In the genomic region with DNA sequence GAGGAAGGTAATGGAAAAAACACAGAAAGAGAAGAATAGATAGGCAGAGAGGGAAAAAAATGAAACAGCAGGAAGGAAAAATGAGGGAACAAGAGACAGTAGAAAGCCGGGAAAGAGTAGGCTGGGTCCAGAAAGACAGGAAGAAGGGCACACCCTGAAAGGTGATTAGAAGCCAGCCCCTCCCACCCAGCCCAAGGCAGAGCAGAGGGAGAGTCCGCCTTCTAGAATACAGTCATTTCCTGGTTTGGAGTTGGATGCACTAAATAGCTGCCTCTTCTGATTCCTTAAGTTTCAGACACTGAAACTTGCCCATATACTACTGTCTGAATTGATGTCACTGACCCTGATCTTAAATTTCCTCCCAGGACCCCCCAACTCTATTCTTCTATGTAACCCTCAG, we compare ENCODE assay signal across 1 cellular context.
A peak's percentile ranks its signal among the peaks of the same experiment; 100 is the strongest.
TF ChIP-seq lines count a peak whose summit lies in the region.

No MANE protein-coding gene starts in this region.

TF ChIP-seq in HCT116, 20 proteins besides CTCF, POLR2A, EP300 and RAD21:
- TF ChIP-seq, protein P1, sequence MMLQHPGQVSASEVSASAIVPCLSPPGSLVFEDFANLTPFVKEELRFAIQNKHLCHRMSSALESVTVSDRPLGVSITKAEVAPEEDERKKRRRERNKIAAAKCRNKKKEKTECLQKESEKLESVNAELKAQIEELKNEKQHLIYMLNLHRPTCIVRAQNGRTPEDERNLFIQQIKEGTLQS (IDR thresholded peaks at IDR 0.05): no peak
- no peak for TF ChIP-seq JUND (IDR thresholded peaks at IDR 0.05)
- peak; percentile 52; the same call in 1 of the 2 replicates for TF ChIP-seq POLR2AphosphoS5 (IDR thresholded peaks at IDR 0.05; ENCODE audit: low read depth, low read length)
- TF ChIP-seq SP1 (IDR thresholded peaks at IDR 0.05; ENCODE audit: low read depth): peak; percentile 22; the same call in 1 of the 2 replicates
- TF ChIP-seq SIN3A (IDR thresholded peaks at IDR 0.05; ENCODE audit: low read depth): 0 out of 2 replicates have a peak, but pooled peaks have one; percentile 12
- TF ChIP-seq SRF (IDR thresholded peaks at IDR 0.05; ENCODE audit: low read depth): no peak
- TF ChIP-seq ELF1 (IDR thresholded peaks at IDR 0.05; ENCODE audit: borderline replicate concordance, low read depth): peak; percentile 49
- no peak for TF ChIP-seq EZH2 (IDR thresholded peaks at IDR 0.05)
- TF ChIP-seq CBX3 (IDR thresholded peaks at IDR 0.05; ENCODE audit: low read depth): no peak
- no peak for TF ChIP-seq FOSL1 (IDR thresholded peaks at IDR 0.05; ENCODE audit: low read depth)
- no peak for TF ChIP-seq CEBPB (IDR thresholded peaks at IDR 0.05; ENCODE audit: low read depth)
